11 cellular contexts compared by ENCODE assay signal in genomic region chr7:86598311-86598710, GRCh38. TPM values are rescaled to one million over a fixed set of nuclear protein-coding genes. Genes with fewer than 3 reads are reported as not detected.
A peak's percentile ranks its signal among the peaks of the same experiment; 100 is the strongest.
DNase-seq lines count a peak whose midpoint lies in the region; ATAC-seq and TF ChIP-seq lines count a peak whose summit lies in the region.
"Had no signal": no experiment of that assay in that cellular context is flagged by ENCODE, and none has a peak within 500 bp of the region (broad histone marks: within the 10 kb centered on the region; RNA-seq: fewer than 3 reads in every experiment).

No MANE protein-coding gene starts in this region.

- 35% methylated on average over 13 of the region's 15 CpGs for WGBS in SK-N-SH (ENCODE audit: low lambda C conversion rate)

- H3K9me2 ChIP-seq in SK-N-SH, result no peaks in the 10 kb centered on the region

- ATAC-seq in HG03342 (IDR thresholded peaks at IDR 0.05; ENCODE audit: unreplicated experiment), result peak; percentile 54
- ATAC-seq in activated CD8-positive, alpha-beta T cell treated with anti-CD3 and anti-CD28 coated beads for 36 hours, result no peak

- H3K36me3 ChIP-seq in SK-N-SH (replicated peaks in 1 of 2; ENCODE audit: control insufficient read depth in 1 of 2, insufficient read depth in 2 of 2, low read length in 1 of 2), result no peaks in the 10 kb centered on the region
- H3K36me3 ChIP-seq: cardiac muscle cell had no signal

- DNase-seq in ELF-1 (ENCODE audit: low read depth, low spot score) (peak; percentile 81), SK-N-SH (peak; percentile 53), nephron progenitor cell (peak; percentile 34), RKO (ENCODE audit: low spot score) (no peak)
- DNase-seq in activated CD8-positive, alpha-beta T cell treated with anti-CD3 and anti-CD28 coated beads for 36 hours, result no peak
- DNase-seq in stimulated activated naive CD4-positive, alpha-beta T cell (lab: John Stamatoyannopoulos, UW), result no peak

- no peak overlapping the region for H3K4me3 Mint-ChIP-seq in nephron progenitor cell
- H3K4me3 Mint-ChIP-seq in activated CD8-positive, alpha-beta T cell treated with anti-CD3 and anti-CD28 coated beads for 36 hours, result no peak overlapping the region

- intact Hi-C loops in activated CD8-positive, alpha-beta T cell treated with anti-CD3 and anti-CD28 coated beads for 36 hours (cut with micrococcal nuclease), result no loop called here

- H3K9me3 Mint-ChIP-seq in nephron progenitor cell, result no peaks in the 10 kb centered on the region
- H3K9me3 Mint-ChIP-seq in activated CD8-positive, alpha-beta T cell treated with anti-CD3 and anti-CD28 coated beads for 36 hours, result no peaks in the 10 kb centered on the region

- no peak for TF ChIP-seq EP300 in SK-N-SH (IDR thresholded peaks at IDR 0.05; ENCODE audit: borderline replicate concordance in 1 of 2, low read depth in 1 of 2, low read length in 1 of 2)

- no peaks in the 10 kb centered on the region for H3K4me1 Mint-ChIP-seq in nephron progenitor cell
- no peaks in the 10 kb centered on the region for H3K4me1 Mint-ChIP-seq in activated CD8-positive, alpha-beta T cell treated with anti-CD3 and anti-CD28 coated beads for 36 hours (ENCODE audit: low read depth)

- H3K4me2 ChIP-seq in SK-N-SH, result no peak overlapping the region

- no peaks in the 10 kb centered on the region for H3F3A ChIP-seq in SK-N-SH (replicated peaks; ENCODE audit: insufficient read depth)

- H3K27ac ChIP-seq in SK-N-SH (ENCODE audit: low read depth in 2 of 2, low read length in 1 of 2), result no peak overlapping the region
- H3K27ac ChIP-seq: cardiac muscle cell had no signal

- TF ChIP-seq RAD21 in SK-N-SH (IDR thresholded peaks at IDR 0.05; ENCODE audit: low read length), result peak; percentile 63

- no peaks in the 10 kb centered on the region for H4K20me1 ChIP-seq in SK-N-SH (ENCODE audit: insufficient read depth)

- no peaks in the 10 kb centered on the region for H3K36me3 Mint-ChIP-seq in nephron progenitor cell (ENCODE audit: low read depth)
- no peaks in the 10 kb centered on the region for H3K36me3 Mint-ChIP-seq in activated CD8-positive, alpha-beta T cell treated with anti-CD3 and anti-CD28 coated beads for 36 hours (ENCODE audit: low read depth)

- no peak overlapping the region for H3K9ac ChIP-seq in SK-N-SH

- TF ChIP-seq CTCF in SK-N-SH (IDR thresholded peaks at IDR 0.05) (peak; percentile 62), nephron progenitor cell (IDR thresholded peaks at IDR 0.05) (peak; percentile 21)
- TF ChIP-seq CTCF in activated CD8-positive, alpha-beta T cell treated with anti-CD3 and anti-CD28 coated beads for 36 hours (IDR thresholded peaks at IDR 0.05), result no peak

- H3K9me3 ChIP-seq in SK-N-SH, result no peaks in the 10 kb centered on the region

- H2AFZ ChIP-seq in SK-N-SH (ENCODE audit: low read depth), result no peak overlapping the region

- H3K27me3 Mint-ChIP-seq in nephron progenitor cell (ENCODE audit: low read depth, poor library complexity), result peaks cover 2% of the 10 kb centered on the region
- H3K27me3 Mint-ChIP-seq in activated CD8-positive, alpha-beta T cell treated with anti-CD3 and anti-CD28 coated beads for 36 hours, result no peaks in the 10 kb centered on the region

- no peaks in the 10 kb centered on the region for H3K27me3 ChIP-seq in SK-N-SH (ENCODE audit: insufficient read depth)
- H3K27me3 ChIP-seq: cardiac muscle cell had no signal

- CTCF ChIA-PET in SK-N-SH (lab: Yijun Ruan, JAX), result interaction anchor here (0.6 to 5.4 kb wide), 19 partner anchors 9 to 797 kb away, joined by 3 to 64 read pairs (median 4); no protein-coding TSS in a partner anchor
- CTCF ChIA-PET in activated CD8-positive, alpha-beta T cell treated with anti-CD3 and anti-CD28 coated beads for 36 hours (lab: Charles Lee), result no interaction called here

- peaks cover 0 to 2% of the 10 kb centered on the region in 2 experiments; a peak in 1 of 4 replicates for H3K4me1 ChIP-seq in SK-N-SH (ENCODE audit: control insufficient read depth in 1 of 2, insufficient read depth in 2 of 2, low read depth in 1 of 2, low read length in 1 of 2)

- no peak overlapping the region for H3K27ac Mint-ChIP-seq in nephron progenitor cell
- no peak overlapping the region for H3K27ac Mint-ChIP-seq in activated CD8-positive, alpha-beta T cell treated with anti-CD3 and anti-CD28 coated beads for 36 hours

- POLR2A ChIA-PET in SK-N-SH (lab: Yijun Ruan, JAX), result no interaction called here
- POLR2A ChIA-PET in activated CD8-positive, alpha-beta T cell treated with anti-CD3 and anti-CD28 coated beads for 36 hours (lab: Charles Lee), result no interaction called here

- H3K4me3 ChIP-seq in SK-N-SH (ENCODE audit: low read depth in 2 of 2, low read length in 1 of 2), result no peak overlapping the region
- H3K4me3 ChIP-seq: cardiac muscle cell, lung had no signal

- no peaks in the 10 kb centered on the region for H3K79me2 ChIP-seq in SK-N-SH (ENCODE audit: insufficient read depth)

TF ChIP-seq in SK-N-SH, 30 proteins besides CTCF, POLR2A, EP300 and RAD21:
- TF ChIP-seq SMC3 (IDR thresholded peaks at IDR 0.05; ENCODE audit: low read depth, low read length) (peak; percentile 48), GABPA (IDR thresholded peaks at IDR 0.05; ENCODE audit: low read depth) (no peak)

RNA-seq across cellular contexts. Expression of gene GRM3, which starts 45.4 kb away (rescaled TPM):
- polyA plus RNA-seq in SK-N-SH (2012; rRNA removed), result not detected in 2 replicates
- polyA plus RNA-seq in SK-N-SH (2012; cell fraction: cytosol; rRNA removed), result 0.01 TPM in 1 of 2 replicates, not detected in the other
- polyA plus RNA-seq in SK-N-SH (2012; cell fraction: nucleus; rRNA removed), result not detected in 2 replicates
- not detected for total RNA-seq in activated CD8-positive, alpha-beta T cell treated with anti-CD3 and anti-CD28 coated beads for 36 hours
- total RNA-seq: cardiac muscle cell, renal cortical epithelial cell had no signal
- polyA plus RNA-seq: lung, urinary bladder had no signal

Comparison
In these comparisons a context has a peak if more than half of its experiments do, and no peak if none do; other contexts are left out.
1. DNase-seq: peak in ELF-1 (single experiment), SK-N-SH (single experiment) and nephron progenitor cell (single experiment); none in activated CD8-positive, alpha-beta T cell treated with anti-CD3 and anti-CD28 coated beads for 36 hours (single experiment), RKO (single experiment) and stimulated activated naive CD4-positive, alpha-beta T cell (0 of 6).